In genomic region chr16:19135201-19135838, GRCh38 we compare ENCODE assay signal across 1 cellular context.
TF ChIP-seq lines count a peak whose summit lies in the region.

No MANE protein-coding gene starts in this region.

TF ChIP-seq in HEK293, 187 proteins besides CTCF, POLR2A, EP300 and RAD21 (continued from another document):
- TF ChIP-seq PRDM4 (tag by site-specific recombination; IDR thresholded peaks at IDR 0.05) (peak; percentile 50), OSR2 (tag by site-specific recombination; IDR thresholded peaks at IDR 0.05) (peak; percentile 55), ZNF202 (tag by site-specific recombination; IDR thresholded peaks at IDR 0.05; ENCODE audit: borderline replicate concordance) (no peak), ZNF394 (tag by site-specific recombination; IDR thresholded peaks at IDR 0.05; ENCODE audit: borderline replicate concordance) (peak; percentile 77; the same call in 1 of the 2 replicates)
- TF ChIP-seq, protein P1, sequence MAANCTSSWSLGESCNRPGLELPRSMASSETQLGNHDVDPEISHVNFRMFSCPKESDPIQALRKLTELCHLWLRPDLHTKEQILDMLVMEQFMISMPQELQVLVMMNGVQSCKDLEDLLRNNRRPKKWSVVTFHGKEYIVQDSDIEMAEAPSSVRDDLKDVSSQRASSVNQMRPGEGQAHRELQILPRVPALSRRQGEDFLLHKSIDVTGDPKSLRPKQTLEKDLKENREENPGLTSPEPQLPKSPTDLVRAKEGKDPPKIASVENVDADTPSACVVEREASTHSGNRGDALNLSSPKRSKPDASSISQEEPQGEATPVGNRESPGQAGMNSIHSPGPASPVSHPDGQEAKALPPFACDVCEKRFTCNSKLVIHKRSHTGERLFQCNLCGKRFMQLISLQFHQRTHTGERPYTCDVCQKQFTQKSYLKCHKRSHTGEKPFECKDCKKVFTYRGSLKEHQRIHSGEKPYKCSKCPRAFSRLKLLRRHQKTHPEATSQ (tag by site-specific recombination; IDR thresholded peaks at IDR 0.05), result no peak
TF ChIP-seq in HEK293: peak in this region for 5.
